Comparison of ENCODE assay signal across 8 cellular contexts in the genomic region with DNA sequence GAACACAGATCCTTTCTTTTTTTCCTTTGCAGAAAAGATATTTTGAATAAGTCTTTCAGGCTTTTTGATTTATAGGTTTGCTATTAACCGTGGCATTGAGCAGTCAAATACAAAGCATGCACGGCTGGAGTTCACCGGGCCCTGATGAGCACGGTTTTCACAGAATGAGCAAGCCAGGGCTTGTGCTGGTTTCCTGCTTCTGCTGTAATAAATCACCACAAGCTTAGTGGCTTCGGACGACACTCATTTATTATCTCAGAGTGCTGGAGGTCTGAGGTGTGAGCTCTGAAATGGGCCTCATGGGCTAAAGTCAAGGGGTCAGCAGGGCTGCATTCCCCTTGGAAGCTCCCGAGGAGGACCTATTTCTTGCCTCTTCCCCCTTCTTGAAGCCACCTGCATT.
DNase-seq lines count a peak whose midpoint lies in the region; ATAC-seq and TF ChIP-seq lines count a peak whose summit lies in the region.

No MANE protein-coding gene starts in this region.

- no peaks in the 10 kb centered on the region for H3K36me3 Mint-ChIP-seq in endodermal cell (ENCODE audit: low read depth)

- H3K9me3 Mint-ChIP-seq in endodermal cell: no peaks in the 10 kb centered on the region

- H3K4me3 Mint-ChIP-seq in endodermal cell: no peak overlapping the region

- H3K4me1 Mint-ChIP-seq in endodermal cell: peaks cover 14% of the 10 kb centered on the region

- H3K9ac ChIP-seq in endodermal cell (ENCODE audit: extremely low read depth, low read length, poor library complexity, severe bottlenecking): no peak overlapping the region

- H3K4me3 ChIP-seq in HAP-1 (no peak overlapping the region), endodermal cell (ENCODE audit: low read length) (no peak overlapping the region)

- no peak overlapping the region for H3K27ac Mint-ChIP-seq in endodermal cell

- H3K9me3 ChIP-seq in HAP-1 (no peaks in the 10 kb centered on the region), endodermal cell (ENCODE audit: control insufficient read depth, low read length) (no peaks in the 10 kb centered on the region)

- peak; percentile 12 to 37 for DNase-seq in HAP-1 (ENCODE audit: low spot score in 2 of 2)
- peak; percentile 64 for DNase-seq in NCI-H1105 treated with DMSO at 0.1 percent for 48 hours (lab: John Stamatoyannopoulos, UW)
- peak; percentile 35 for DNase-seq in endodermal cell
- no peak for DNase-seq in inferior parietal cortex (ENCODE audit: extremely low spot score)
- DNase-seq in stimulated activated CD4-positive, alpha-beta T cell treated with anti-CD3 and anti-CD28 coated beads, Interleukin-12 subunit alpha, Interleukin-12 subunit beta, amount 100 ng/mL, for 4 hours: no peak
- no peak for DNase-seq in EL
- DNase-seq in RPMI8226: no peak

- 77 to 91% methylated on average over 6 to 7 of the region's 7 CpGs for WGBS in endodermal cell (ENCODE audit: insufficient coverage in 1 of 2, insufficient read length in 1 of 2), 2 experiments

- no peak overlapping the region for H3K27ac ChIP-seq in endodermal cell (ENCODE audit: low read depth, low read length)

- H3K36me3 ChIP-seq in HAP-1 (replicated peaks) (no peaks in the 10 kb centered on the region), endodermal cell (ENCODE audit: control insufficient read depth, insufficient read depth, low read length) (no peaks in the 10 kb centered on the region)

- no peak for TF ChIP-seq CTCF in endodermal cell (conservative IDR thresholded peaks at IDR 0.05)

- in situ Hi-C loops in HAP-1 (cut with MboI; ENCODE audit: low sequenced_read_pairs): no loop called here

- H3K27me3 ChIP-seq in HAP-1 (ENCODE audit: low read depth) (no peaks in the 10 kb centered on the region), endodermal cell (ENCODE audit: control insufficient read depth, insufficient read depth, low read length, poor library complexity, severe bottlenecking) (no peaks in the 10 kb centered on the region)

- peaks cover 1% of the 10 kb centered on the region for H3K27me3 Mint-ChIP-seq in endodermal cell (ENCODE audit: insufficient read depth)

- ATAC-seq in GM18870 (IDR thresholded peaks at IDR 0.05; ENCODE audit: unreplicated experiment): peak; percentile 85

- 0 out of 2 replicates have a peak, but pooled peaks cover 2% of the 10 kb centered on the region for H3K4me1 ChIP-seq in HAP-1
- peaks cover 2% of the 10 kb centered on the region for H3K4me1 ChIP-seq in endodermal cell (ENCODE audit: control insufficient read depth, insufficient read depth, low read length)

Comparison
In these comparisons a context has a peak if more than half of its experiments do, and no peak if none do; other contexts are left out.
1. DNase-seq: peak in HAP-1 (2 of 2), NCI-H1105 treated with DMSO at 0.1 percent for 48 hours (single experiment) and endodermal cell (single experiment); none in inferior parietal cortex (single experiment), stimulated activated CD4-positive, alpha-beta T cell treated with anti-CD3 and anti-CD28 coated beads, Interleukin-12 subunit alpha, Interleukin-12 subunit beta, amount 100 ng/mL, for 4 hours (single experiment), EL (single experiment) and RPMI8226 (single experiment).